Comparison of ENCODE assay signal across 13 cellular contexts in the genomic region with DNA sequence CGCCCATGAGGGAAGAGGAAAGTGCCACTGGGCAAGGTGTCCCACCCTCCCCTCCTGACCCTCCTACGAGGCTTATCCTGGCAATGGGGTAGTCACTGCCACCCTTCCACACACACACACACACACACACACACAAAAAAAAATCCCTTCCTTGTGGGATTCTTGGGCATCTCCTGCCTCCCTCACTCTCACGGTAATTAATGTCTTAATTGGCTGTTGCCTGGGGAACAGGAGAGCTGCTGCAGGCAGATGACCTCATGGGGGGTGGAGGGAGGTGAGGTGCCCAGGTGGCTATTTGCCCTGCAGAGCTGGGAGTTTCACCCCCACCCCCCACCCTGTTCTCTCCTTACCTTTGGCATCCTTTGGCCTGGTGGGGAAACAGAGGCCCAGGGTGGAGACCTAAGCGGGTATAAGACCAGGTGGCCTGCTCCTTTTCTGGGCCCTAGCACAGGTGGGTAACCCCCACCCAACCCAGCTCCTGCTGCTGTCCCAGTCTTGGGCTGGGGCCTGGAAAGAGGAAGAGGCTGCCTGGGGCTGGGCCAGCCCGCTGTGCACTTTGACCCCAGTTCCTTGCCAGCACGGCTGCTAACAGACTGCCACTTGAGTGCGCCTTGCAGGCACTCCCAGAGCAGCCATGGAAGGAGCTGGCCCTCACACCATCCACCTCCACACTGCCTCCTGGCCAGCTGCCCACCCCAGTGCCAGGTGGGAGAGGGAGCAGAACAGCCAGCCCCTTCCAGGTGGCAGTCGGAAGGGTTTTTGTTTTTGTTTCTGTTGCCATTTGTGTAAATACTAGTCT. TPM values are rescaled to one million over a fixed set of nuclear protein-coding genes. Genes with fewer than 3 reads are reported as not detected.
DNase-seq lines count a peak whose midpoint lies in the region; ATAC-seq and TF ChIP-seq lines count a peak whose summit lies in the region.
"Had no signal": no experiment of that assay in that cellular context is flagged by ENCODE, and none has a peak within 500 bp of the region (broad histone marks: within the 10 kb centered on the region; RNA-seq: fewer than 3 reads in every experiment).

No MANE protein-coding gene starts in this region.

- peak overlapping the region in 3 of 5 experiments; percentile 43 to 89 (median 57) for H3K27ac Mint-ChIP-seq in brain
- H3K27ac Mint-ChIP-seq in stimulated activated naive B cell treated with anti-CD40 and anti-IgM and Interleukin-4, amounts not matched to agents 10 μg/mL and 1 μg/mL and 100 μg/mL, for 72 hours: no peak overlapping the region
- no peak overlapping the region for H3K27ac Mint-ChIP-seq in stimulated activated memory B cell treated with anti-CD40 and anti-IgM and Interleukin-4, amounts not matched to agents 10 μg/mL and 1 μg/mL and 100 μg/mL, for 72 hours

- peak overlapping the region in 1 of 2 donors; percentile 42 for H3K9ac ChIP-seq in mucosa of rectum (ENCODE audit: low read depth in 1 of 2, low read length in 2 of 2)

- peaks cover 11 to 14% of the 10 kb centered on the region in 2 donors for H3K36me3 ChIP-seq in mucosa of rectum (ENCODE audit: control insufficient read depth in 2 of 2, insufficient read depth in 2 of 2, low read length in 2 of 2)

- H3K27me3 ChIP-seq in HL-60 (ENCODE audit: insufficient read depth, poor library complexity, severe bottlenecking): no peaks in the 10 kb centered on the region
- H3K27me3 ChIP-seq in mucosa of rectum (ENCODE audit: control insufficient read depth in 2 of 2, insufficient read depth in 2 of 2, low read length in 2 of 2): no peaks in the 10 kb centered on the region
- H3K27me3 ChIP-seq: tibial artery had no signal

- H3K27ac ChIP-seq in HL-60 (replicated peaks): peak overlapping the region; percentile 68
- peak overlapping the region; percentile 85 to 92 for H3K27ac ChIP-seq in mucosa of rectum (ENCODE audit: low read depth in 2 of 2, low read length in 2 of 2)
- H3K27ac ChIP-seq: tibial artery had no signal

- H3K36me3 Mint-ChIP-seq in brain: peaks cover 46% of the 10 kb centered on the region
- H3K36me3 Mint-ChIP-seq in stimulated activated naive B cell treated with anti-CD40 and anti-IgM and Interleukin-4, amounts not matched to agents 10 μg/mL and 1 μg/mL and 100 μg/mL, for 72 hours: peaks cover 8 to 9% of the 10 kb centered on the region in 2 donors
- peaks cover 11% of the 10 kb centered on the region for H3K36me3 Mint-ChIP-seq in stimulated activated memory B cell treated with anti-CD40 and anti-IgM and Interleukin-4, amounts not matched to agents 10 μg/mL and 1 μg/mL and 100 μg/mL, for 72 hours

- H3K4me3 ChIP-seq in HL-60 (replicated peaks; ENCODE audit: insufficient read depth, low read length): no peak overlapping the region
- no peak overlapping the region for H3K4me3 ChIP-seq in mucosa of rectum (ENCODE audit: low read length in 2 of 2)
- H3K4me3 ChIP-seq: K562, tibial artery had no signal

- TF ChIP-seq CTCF in HL-60 (IDR thresholded peaks at IDR 0.05; ENCODE audit: insufficient read depth, low read length): no peak
- no peak for TF ChIP-seq CTCF in brain (conservative IDR thresholded peaks at IDR 0.05)

- no peaks in the 10 kb centered on the region for H3K27me3 Mint-ChIP-seq in brain
- H3K27me3 Mint-ChIP-seq in stimulated activated naive B cell treated with anti-CD40 and anti-IgM and Interleukin-4, amounts not matched to agents 10 μg/mL and 1 μg/mL and 100 μg/mL, for 72 hours: no peaks in the 10 kb centered on the region
- H3K27me3 Mint-ChIP-seq in stimulated activated memory B cell treated with anti-CD40 and anti-IgM and Interleukin-4, amounts not matched to agents 10 μg/mL and 1 μg/mL and 100 μg/mL, for 72 hours: no peaks in the 10 kb centered on the region
- H3K27me3 Mint-ChIP-seq: CD8-positive, alpha-beta memory T cell had no signal

- no peaks in the 10 kb centered on the region for H3K9me3 Mint-ChIP-seq in brain
- no peaks in the 10 kb centered on the region for H3K9me3 Mint-ChIP-seq in stimulated activated naive B cell treated with anti-CD40 and anti-IgM and Interleukin-4, amounts not matched to agents 10 μg/mL and 1 μg/mL and 100 μg/mL, for 72 hours
- H3K9me3 Mint-ChIP-seq in stimulated activated memory B cell treated with anti-CD40 and anti-IgM and Interleukin-4, amounts not matched to agents 10 μg/mL and 1 μg/mL and 100 μg/mL, for 72 hours: no peaks in the 10 kb centered on the region
- H3K9me3 Mint-ChIP-seq: CD8-positive, alpha-beta memory T cell had no signal

- H3K9me3 ChIP-seq in mucosa of rectum (ENCODE audit: control insufficient read depth in 2 of 2, low read length in 2 of 2): no peaks in the 10 kb centered on the region
- H3K9me3 ChIP-seq: tibial artery had no signal

- DNase-seq in HL-60 (ENCODE audit: low read depth in 1 of 2, low spot score in 1 of 2) (peak in 1 of 2 experiments; percentile 63), NCI-H2029 (lab: John Stamatoyannopoulos, UW) (peak; percentile 69), NCI-H1694 (lab: John Stamatoyannopoulos, UW) (no peak)
- no peak for DNase-seq in stimulated activated naive B cell treated with anti-CD40 and anti-IgM and Interleukin-4, amounts not matched to agents 10 μg/mL and 1 μg/mL and 100 μg/mL, for 72 hours
- DNase-seq: activated naive CD4-positive, alpha-beta T cell treated with Interleukin-2 at 50 U/mL for 16 hours; CD8-positive, alpha-beta memory T cell; NCI-H226; tibial artery had no signal

- H3K4me3 Mint-ChIP-seq in brain: peak overlapping the region in 1 of 5 experiments; percentile 51
- H3K4me3 Mint-ChIP-seq in stimulated activated naive B cell treated with anti-CD40 and anti-IgM and Interleukin-4, amounts not matched to agents 10 μg/mL and 1 μg/mL and 100 μg/mL, for 72 hours: no peak overlapping the region
- H3K4me3 Mint-ChIP-seq in stimulated activated memory B cell treated with anti-CD40 and anti-IgM and Interleukin-4, amounts not matched to agents 10 μg/mL and 1 μg/mL and 100 μg/mL, for 72 hours: no peak overlapping the region
- H3K4me3 Mint-ChIP-seq: CD8-positive, alpha-beta memory T cell had no signal

- ATAC-seq in stimulated activated naive B cell treated with anti-CD40 and anti-IgM and Interleukin-4, amounts not matched to agents 10 μg/mL and 1 μg/mL and 100 μg/mL, for 72 hours (replicated peaks): no peak
- ATAC-seq in stimulated activated memory B cell treated with anti-CD40 and anti-IgM and Interleukin-4, amounts not matched to agents 10 μg/mL and 1 μg/mL and 100 μg/mL, for 72 hours: no peak
- no peak for ATAC-seq in GM18870 (IDR thresholded peaks at IDR 0.05; ENCODE audit: unreplicated experiment)
- ATAC-seq: K562 had no signal

- H3K4me1 ChIP-seq in mucosa of rectum (ENCODE audit: control insufficient read depth in 2 of 2, insufficient read depth in 2 of 2, low read length in 2 of 2): peaks cover 37 to 50% of the 10 kb centered on the region in 2 donors
- H3K4me1 ChIP-seq: tibial artery had no signal

- peaks cover 92% of the 10 kb centered on the region for H3K4me1 Mint-ChIP-seq in brain
- H3K4me1 Mint-ChIP-seq in stimulated activated naive B cell treated with anti-CD40 and anti-IgM and Interleukin-4, amounts not matched to agents 10 μg/mL and 1 μg/mL and 100 μg/mL, for 72 hours: peaks cover 3 to 13% of the 10 kb centered on the region in 2 donors
- peaks cover 6% of the 10 kb centered on the region for H3K4me1 Mint-ChIP-seq in stimulated activated memory B cell treated with anti-CD40 and anti-IgM and Interleukin-4, amounts not matched to agents 10 μg/mL and 1 μg/mL and 100 μg/mL, for 72 hours

RNA-seq across cellular contexts. Expression of gene EFNB1, which starts 12.6 kb away (rescaled TPM):
- 21.3 TPM for polyA plus RNA-seq in brain (ENCODE audit: insufficient read depth, low read depth, low replicate concordance)

Comparison
In these comparisons a context has a peak if more than half of its experiments do, and no peak if none do; other contexts are left out.
1. H3K27ac Mint-ChIP-seq: peak in brain (3 of 5); none in stimulated activated naive B cell treated with anti-CD40 and anti-IgM and Interleukin-4, amounts not matched to agents 10 μg/mL and 1 μg/mL and 100 μg/mL, for 72 hours (single experiment) and stimulated activated memory B cell treated with anti-CD40 and anti-IgM and Interleukin-4, amounts not matched to agents 10 μg/mL and 1 μg/mL and 100 μg/mL, for 72 hours (single experiment).